21 cellular contexts compared by ENCODE assay signal in the genomic region with DNA sequence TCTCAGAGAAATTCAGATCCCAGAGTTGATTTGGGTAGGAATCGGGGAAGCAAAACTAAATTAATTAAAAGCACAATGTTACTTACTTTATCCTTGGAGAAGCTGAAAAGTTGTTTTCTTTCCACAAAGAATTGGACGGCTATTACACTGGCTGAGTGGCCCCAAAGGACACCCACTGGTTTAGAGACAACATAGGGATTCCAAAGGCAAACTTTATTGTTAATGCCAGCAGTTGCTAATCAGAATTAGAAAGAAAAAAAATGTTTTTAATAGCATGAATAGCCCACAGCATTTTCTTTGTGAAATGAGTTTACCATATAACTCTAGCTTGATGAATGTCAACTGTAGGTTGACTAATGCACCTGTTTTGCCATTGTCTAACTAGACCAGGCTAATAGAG. TPM values are rescaled to one million over a fixed set of nuclear protein-coding genes. Genes with fewer than 3 reads are reported as not detected.
"Had no signal": no experiment of that assay in that cellular context is flagged by ENCODE, and none has a peak within 500 bp of the region (broad histone marks: within the 10 kb centered on the region; RNA-seq: fewer than 3 reads in every experiment).

No MANE protein-coding gene starts in this region.

- H3K27me3 Mint-ChIP-seq: stimulated activated naive B cell treated with anti-CD40 and anti-IgM and Interleukin-4, amounts not matched to agents 10 μg/mL and 1 μg/mL and 100 μg/mL, for 72 hours; stimulated activated naive CD8-positive, alpha-beta T cell treated with anti-CD3 and anti-CD28 coated beads, Interleukin-15, amount 100 ng/mL, for 72 hours had no signal

- H3K36me3 ChIP-seq: heart left ventricle, spleen, tibial nerve, upper lobe of right lung had no signal

- H3K4me1 Mint-ChIP-seq: naive thymus-derived CD4-positive, alpha-beta T cell; stimulated activated naive CD8-positive, alpha-beta T cell treated with anti-CD3 and anti-CD28 coated beads, Interleukin-15, amount 100 ng/mL, for 72 hours had no signal

- DNase-seq: effector CD4-positive, alpha-beta T cell; heart left ventricle; hypothalamus; kidney glomerular epithelial cell; naive thymus-derived CD4-positive, alpha-beta T cell; posterior cingulate gyrus; spleen; stimulated activated CD4-positive, alpha-beta T cell treated with anti-CD3 and anti-CD28 coated beads, Interleukin-2, amount 100 ng/mL, for 24 hours; stimulated activated CD4-positive, alpha-beta T cell treated with anti-CD3 and anti-CD28 coated beads, Interleukin-4, amount 100 ng/mL, for 4 hours; stimulated activated naive B cell treated with anti-CD40 and anti-IgM and Interleukin-4, amounts not matched to agents 10 μg/mL and 1 μg/mL and 100 μg/mL, for 72 hours; stimulated activated naive CD8-positive, alpha-beta T cell treated with anti-CD3 and anti-CD28 coated beads, Interleukin-15, amount 100 ng/mL, for 72 hours; testis; upper lobe of right lung had no signal

- H3K27ac Mint-ChIP-seq: naive thymus-derived CD4-positive, alpha-beta T cell; stimulated activated naive B cell treated with anti-CD40 and anti-IgM and Interleukin-4, amounts not matched to agents 10 μg/mL and 1 μg/mL and 100 μg/mL, for 72 hours; stimulated activated naive CD8-positive, alpha-beta T cell treated with anti-CD3 and anti-CD28 coated beads, Interleukin-15, amount 100 ng/mL, for 72 hours had no signal

- H3K36me3 Mint-ChIP-seq: naive thymus-derived CD4-positive, alpha-beta T cell had no signal

- H3K9me3 ChIP-seq: heart left ventricle, testis, upper lobe of right lung had no signal

- ATAC-seq: esophagus mucosa; heart left ventricle; naive thymus-derived CD4-positive, alpha-beta T cell; sciatic nerve; stimulated activated naive B cell treated with anti-CD40 and anti-IgM and Interleukin-4, amounts not matched to agents 10 μg/mL and 1 μg/mL and 100 μg/mL, for 72 hours; stimulated activated naive CD8-positive, alpha-beta T cell treated with anti-CD3 and anti-CD28 coated beads, Interleukin-15, amount 100 ng/mL, for 72 hours; upper lobe of right lung had no signal

- H3K4me1 ChIP-seq: heart left ventricle, spleen, testis, tibial nerve, upper lobe of right lung had no signal

- H3K4me3 Mint-ChIP-seq: naive thymus-derived CD4-positive, alpha-beta T cell; stimulated activated naive B cell treated with anti-CD40 and anti-IgM and Interleukin-4, amounts not matched to agents 10 μg/mL and 1 μg/mL and 100 μg/mL, for 72 hours; stimulated activated naive CD8-positive, alpha-beta T cell treated with anti-CD3 and anti-CD28 coated beads, Interleukin-15, amount 100 ng/mL, for 72 hours had no signal

- H3K27me3 ChIP-seq: heart left ventricle, spleen, testis, tibial nerve, upper lobe of right lung had no signal

- H3K9me3 Mint-ChIP-seq: stimulated activated naive CD8-positive, alpha-beta T cell treated with anti-CD3 and anti-CD28 coated beads, Interleukin-15, amount 100 ng/mL, for 72 hours had no signal

- H3K4me3 ChIP-seq: coronary artery, heart left ventricle, spleen, testis, tibial nerve, upper lobe of right lung had no signal

- H3K27ac ChIP-seq: coronary artery, heart left ventricle, spleen, testis, tibial nerve, upper lobe of right lung had no signal

RNA-seq across cellular contexts. Expression of a gene that starts 51.7 kb away (rescaled TPM):
- total RNA-seq: chondrocyte, osteocyte had no signal
- polyA plus RNA-seq: fibroblast of lung; liver; naive thymus-derived CD4-positive, alpha-beta T cell had no signal
